3 cellular contexts compared by ENCODE assay signal in genomic region chr17:44190496-44190895, GRCh38.
TF ChIP-seq lines count a peak whose summit lies in the region.

No MANE protein-coding gene starts in this region.

TF ChIP-seq in SK-N-SH, 30 proteins besides CTCF, POLR2A, EP300 and RAD21:
- TF ChIP-seq TCF12 (IDR thresholded peaks at IDR 0.05) (no peak), GATA2 (CRISPR knock-in tag; IDR thresholded peaks at IDR 0.05) (no peak), JUND (IDR thresholded peaks at IDR 0.05) (0 out of 2 replicates have a peak, but pooled peaks have one; percentile 9)

TF ChIP-seq in SK-N-SH treated with all-trans-retinoic acid at 6 μM for 48 hours, 23 proteins besides CTCF, POLR2A, EP300 and RAD21:
- TF ChIP-seq ISL1 (CRISPR knock-in tag; IDR thresholded peaks at IDR 0.05), result no peak
- no peak for TF ChIP-seq POU6F1 (CRISPR knock-in tag; IDR thresholded peaks at IDR 0.05; ENCODE audit: borderline replicate concordance, low read depth)
- no peak for TF ChIP-seq ZNF8 (CRISPR knock-in tag; IDR thresholded peaks at IDR 0.05)
- no peak for TF ChIP-seq BACH2 (CRISPR knock-in tag; IDR thresholded peaks at IDR 0.05; ENCODE audit: borderline replicate concordance)
- no peak for TF ChIP-seq GLIS3 (CRISPR knock-in tag; IDR thresholded peaks at IDR 0.05)
- no peak for TF ChIP-seq TSHZ2 (CRISPR knock-in tag; IDR thresholded peaks at IDR 0.05)
- TF ChIP-seq TOX (CRISPR knock-in tag; IDR thresholded peaks at IDR 0.05; ENCODE audit: borderline replicate concordance), result no peak

TF ChIP-seq in GM23338, 12 proteins besides CTCF, POLR2A, EP300 and RAD21:
- no peak for TF ChIP-seq STAT1 (IDR thresholded peaks at IDR 0.05; ENCODE audit: unreplicated experiment)
- TF ChIP-seq EZH2 (IDR thresholded peaks at IDR 0.05; ENCODE audit: low read depth, unreplicated experiment), result no peak
- no peak for TF ChIP-seq EZH2phosphoT487 (IDR thresholded peaks at IDR 0.05; ENCODE audit: unreplicated experiment)
- no peak for TF ChIP-seq JUNB (IDR thresholded peaks at IDR 0.05; ENCODE audit: unreplicated experiment)
- no peak for TF ChIP-seq ZNF331 (CRISPR knock-in tag; IDR thresholded peaks at IDR 0.05; ENCODE audit: low read depth)
- no peak for TF ChIP-seq REST (IDR thresholded peaks at IDR 0.05; ENCODE audit: unreplicated experiment)
- TF ChIP-seq, protein P1, sequence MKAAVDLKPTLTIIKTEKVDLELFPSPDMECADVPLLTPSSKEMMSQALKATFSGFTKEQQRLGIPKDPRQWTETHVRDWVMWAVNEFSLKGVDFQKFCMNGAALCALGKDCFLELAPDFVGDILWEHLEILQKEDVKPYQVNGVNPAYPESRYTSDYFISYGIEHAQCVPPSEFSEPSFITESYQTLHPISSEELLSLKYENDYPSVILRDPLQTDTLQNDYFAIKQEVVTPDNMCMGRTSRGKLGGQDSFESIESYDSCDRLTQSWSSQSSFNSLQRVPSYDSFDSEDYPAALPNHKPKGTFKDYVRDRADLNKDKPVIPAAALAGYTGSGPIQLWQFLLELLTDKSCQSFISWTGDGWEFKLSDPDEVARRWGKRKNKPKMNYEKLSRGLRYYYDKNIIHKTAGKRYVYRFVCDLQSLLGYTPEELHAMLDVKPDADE (IDR thresholded peaks at IDR 0.05), result no peak
- no peak for TF ChIP-seq CREB1 (CRISPR knock-in tag; IDR thresholded peaks at IDR 0.05; ENCODE audit: low read depth)
- no peak for TF ChIP-seq NANOG (IDR thresholded peaks at IDR 0.05; ENCODE audit: borderline replicate concordance)
- no peak for TF ChIP-seq POLR2AphosphoS5 (IDR thresholded peaks at IDR 0.05; ENCODE audit: low read depth)
- no peak for TF ChIP-seq ZNF462 (CRISPR knock-in tag; IDR thresholded peaks at IDR 0.05)
- no peak for TF ChIP-seq ZNF114 (CRISPR knock-in tag; IDR thresholded peaks at IDR 0.05)
